1 cellular context compared by ENCODE assay signal in the genomic region with DNA sequence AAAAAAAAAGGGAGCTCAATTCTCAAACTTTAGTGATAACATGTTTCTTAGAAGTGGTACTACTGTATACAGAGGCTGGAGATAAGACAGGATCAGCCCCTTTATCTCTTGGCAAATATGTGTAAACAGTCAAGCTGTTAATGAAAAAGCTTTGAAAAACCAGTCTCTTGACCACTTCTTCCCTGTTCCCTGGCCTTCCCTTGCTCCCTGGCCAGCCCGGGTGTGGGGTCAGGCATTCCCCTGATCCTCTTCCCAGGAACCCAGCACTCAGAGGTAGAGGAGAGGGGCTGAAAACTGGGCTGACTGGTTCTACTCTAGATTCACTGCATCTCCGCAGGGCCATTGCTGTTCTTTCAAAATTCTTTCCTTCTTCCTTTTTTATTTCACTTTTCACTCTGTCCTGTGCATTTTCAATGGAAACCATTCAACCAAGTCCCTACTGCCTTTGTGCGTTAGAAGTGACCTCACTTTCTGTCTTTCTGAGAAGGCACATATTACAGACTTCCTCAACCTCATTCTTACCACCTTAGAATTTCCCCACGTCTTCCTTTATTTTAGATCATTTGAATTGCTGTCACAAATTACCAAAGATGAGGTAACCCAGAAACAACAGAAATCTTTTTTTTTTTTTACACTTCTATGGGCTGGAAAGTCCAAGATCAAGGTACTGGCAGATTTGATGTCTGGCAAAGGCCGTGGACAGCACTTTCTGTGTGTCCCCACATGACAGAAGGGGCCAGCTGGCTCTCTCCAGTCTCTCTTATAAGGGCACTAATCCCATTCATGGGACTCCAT.
TF ChIP-seq lines count a peak whose summit lies in the region.

No MANE protein-coding gene starts in this region.

TF ChIP-seq in IMR-90, 13 proteins besides CTCF, POLR2A, EP300 and RAD21:
- TF ChIP-seq RFX5 (IDR thresholded peaks at IDR 0.05; ENCODE audit: low read depth, low read length) (no peak), MAFK (IDR thresholded peaks at IDR 0.05; ENCODE audit: low read depth, low read length) (no peak), BHLHE40 (IDR thresholded peaks at IDR 0.05; ENCODE audit: low read depth, low read length) (no peak), MAZ (IDR thresholded peaks at IDR 0.05; ENCODE audit: borderline replicate concordance, low read depth, low read length) (no peak), FOS (IDR thresholded peaks at IDR 0.05; ENCODE audit: low read depth, low read length) (no peak), CEBPB (IDR thresholded peaks at IDR 0.05; ENCODE audit: low read depth, low read length) (no peak), SMC3 (IDR thresholded peaks at IDR 0.05; ENCODE audit: low read depth, low read length) (no peak), NFE2L2 (IDR thresholded peaks at IDR 0.05; ENCODE audit: low read depth, low read length) (no peak), RCOR1 (IDR thresholded peaks at IDR 0.05; ENCODE audit: insufficient replicate concordance, low read length) (no peak), MXI1 (IDR thresholded peaks at IDR 0.05; ENCODE audit: borderline replicate concordance, low read depth, low read length) (no peak), CHD1 (IDR thresholded peaks at IDR 0.05; ENCODE audit: low read depth, low read length) (no peak)
- TF ChIP-seq, protein P1, sequence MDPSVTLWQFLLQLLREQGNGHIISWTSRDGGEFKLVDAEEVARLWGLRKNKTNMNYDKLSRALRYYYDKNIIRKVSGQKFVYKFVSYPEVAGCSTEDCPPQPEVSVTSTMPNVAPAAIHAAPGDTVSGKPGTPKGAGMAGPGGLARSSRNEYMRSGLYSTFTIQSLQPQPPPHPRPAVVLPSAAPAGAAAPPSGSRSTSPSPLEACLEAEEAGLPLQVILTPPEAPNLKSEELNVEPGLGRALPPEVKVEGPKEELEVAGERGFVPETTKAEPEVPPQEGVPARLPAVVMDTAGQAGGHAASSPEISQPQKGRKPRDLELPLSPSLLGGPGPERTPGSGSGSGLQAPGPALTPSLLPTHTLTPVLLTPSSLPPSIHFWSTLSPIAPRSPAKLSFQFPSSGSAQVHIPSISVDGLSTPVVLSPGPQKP (IDR thresholded peaks at IDR 0.05; ENCODE audit: borderline replicate concordance, low read depth, low read length): no peak
- TF ChIP-seq, protein P2, sequence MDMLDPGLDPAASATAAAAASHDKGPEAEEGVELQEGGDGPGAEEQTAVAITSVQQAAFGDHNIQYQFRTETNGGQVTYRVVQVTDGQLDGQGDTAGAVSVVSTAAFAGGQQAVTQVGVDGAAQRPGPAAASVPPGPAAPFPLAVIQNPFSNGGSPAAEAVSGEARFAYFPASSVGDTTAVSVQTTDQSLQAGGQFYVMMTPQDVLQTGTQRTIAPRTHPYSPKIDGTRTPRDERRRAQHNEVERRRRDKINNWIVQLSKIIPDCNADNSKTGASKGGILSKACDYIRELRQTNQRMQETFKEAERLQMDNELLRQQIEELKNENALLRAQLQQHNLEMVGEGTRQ (IDR thresholded peaks at IDR 0.05; ENCODE audit: low read depth, low read length): no peak
